Comparison of ENCODE assay signal across 1 cellular context in genomic region chr21:43985690-43986251, GRCh38.
TF ChIP-seq lines count a peak whose summit lies in the region.

No MANE protein-coding gene starts in this region.

TF ChIP-seq in SK-N-SH treated with all-trans-retinoic acid at 6 μM for 48 hours, 23 proteins besides CTCF, POLR2A, EP300 and RAD21 (continued from another document):
- TF ChIP-seq, protein P1, sequence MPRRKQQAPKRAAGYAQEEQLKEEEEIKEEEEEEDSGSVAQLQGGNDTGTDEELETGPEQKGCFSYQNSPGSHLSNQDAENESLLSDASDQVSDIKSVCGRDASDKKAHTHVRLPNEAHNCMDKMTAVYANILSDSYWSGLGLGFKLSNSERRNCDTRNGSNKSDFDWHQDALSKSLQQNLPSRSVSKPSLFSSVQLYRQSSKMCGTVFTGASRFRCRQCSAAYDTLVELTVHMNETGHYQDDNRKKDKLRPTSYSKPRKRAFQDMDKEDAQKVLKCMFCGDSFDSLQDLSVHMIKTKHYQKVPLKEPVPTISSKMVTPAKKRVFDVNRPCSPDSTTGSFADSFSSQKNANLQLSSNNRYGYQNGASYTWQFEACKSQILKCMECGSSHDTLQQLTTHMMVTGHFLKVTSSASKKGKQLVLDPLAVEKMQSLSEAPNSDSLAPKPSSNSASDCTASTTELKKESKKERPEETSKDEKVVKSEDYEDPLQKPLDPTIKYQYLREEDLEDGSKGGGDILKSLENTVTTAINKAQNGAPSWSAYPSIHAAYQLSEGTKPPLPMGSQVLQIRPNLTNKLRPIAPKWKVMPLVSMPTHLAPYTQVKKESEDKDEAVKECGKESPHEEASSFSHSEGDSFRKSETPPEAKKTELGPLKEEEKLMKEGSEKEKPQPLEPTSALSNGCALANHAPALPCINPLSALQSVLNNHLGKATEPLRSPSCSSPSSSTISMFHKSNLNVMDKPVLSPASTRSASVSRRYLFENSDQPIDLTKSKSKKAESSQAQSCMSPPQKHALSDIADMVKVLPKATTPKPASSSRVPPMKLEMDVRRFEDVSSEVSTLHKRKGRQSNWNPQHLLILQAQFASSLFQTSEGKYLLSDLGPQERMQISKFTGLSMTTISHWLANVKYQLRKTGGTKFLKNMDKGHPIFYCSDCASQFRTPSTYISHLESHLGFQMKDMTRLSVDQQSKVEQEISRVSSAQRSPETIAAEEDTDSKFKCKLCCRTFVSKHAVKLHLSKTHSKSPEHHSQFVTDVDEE (CRISPR knock-in tag; IDR thresholded peaks at IDR 0.05), result no peak
- TF ChIP-seq, protein P2, sequence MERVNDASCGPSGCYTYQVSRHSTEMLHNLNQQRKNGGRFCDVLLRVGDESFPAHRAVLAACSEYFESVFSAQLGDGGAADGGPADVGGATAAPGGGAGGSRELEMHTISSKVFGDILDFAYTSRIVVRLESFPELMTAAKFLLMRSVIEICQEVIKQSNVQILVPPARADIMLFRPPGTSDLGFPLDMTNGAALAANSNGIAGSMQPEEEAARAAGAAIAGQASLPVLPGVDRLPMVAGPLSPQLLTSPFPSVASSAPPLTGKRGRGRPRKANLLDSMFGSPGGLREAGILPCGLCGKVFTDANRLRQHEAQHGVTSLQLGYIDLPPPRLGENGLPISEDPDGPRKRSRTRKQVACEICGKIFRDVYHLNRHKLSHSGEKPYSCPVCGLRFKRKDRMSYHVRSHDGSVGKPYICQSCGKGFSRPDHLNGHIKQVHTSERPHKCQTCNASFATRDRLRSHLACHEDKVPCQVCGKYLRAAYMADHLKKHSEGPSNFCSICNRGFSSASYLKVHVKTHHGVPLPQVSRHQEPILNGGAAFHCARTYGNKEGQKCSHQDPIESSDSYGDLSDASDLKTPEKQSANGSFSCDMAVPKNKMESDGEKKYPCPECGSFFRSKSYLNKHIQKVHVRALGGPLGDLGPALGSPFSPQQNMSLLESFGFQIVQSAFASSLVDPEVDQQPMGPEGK (CRISPR knock-in tag; IDR thresholded peaks at IDR 0.05; ENCODE audit: borderline replicate concordance), result no peak
- TF ChIP-seq RARB (CRISPR knock-in tag; IDR thresholded peaks at IDR 0.05), result no peak
- TF ChIP-seq, protein P3, sequence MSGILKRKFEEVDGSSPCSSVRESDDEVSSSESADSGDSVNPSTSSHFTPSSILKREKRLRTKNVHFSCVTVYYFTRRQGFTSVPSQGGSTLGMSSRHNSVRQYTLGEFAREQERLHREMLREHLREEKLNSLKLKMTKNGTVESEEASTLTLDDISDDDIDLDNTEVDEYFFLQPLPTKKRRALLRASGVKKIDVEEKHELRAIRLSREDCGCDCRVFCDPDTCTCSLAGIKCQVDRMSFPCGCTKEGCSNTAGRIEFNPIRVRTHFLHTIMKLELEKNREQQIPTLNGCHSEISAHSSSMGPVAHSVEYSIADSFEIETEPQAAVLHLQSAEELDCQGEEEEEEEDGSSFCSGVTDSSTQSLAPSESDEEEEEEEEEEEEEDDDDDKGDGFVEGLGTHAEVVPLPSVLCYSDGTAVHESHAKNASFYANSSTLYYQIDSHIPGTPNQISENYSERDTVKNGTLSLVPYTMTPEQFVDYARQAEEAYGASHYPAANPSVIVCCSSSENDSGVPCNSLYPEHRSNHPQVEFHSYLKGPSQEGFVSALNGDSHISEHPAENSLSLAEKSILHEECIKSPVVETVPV (CRISPR knock-in tag; IDR thresholded peaks at IDR 0.05), result no peak
- no peak for TF ChIP-seq ISL1 (CRISPR knock-in tag; IDR thresholded peaks at IDR 0.05)
- TF ChIP-seq, protein P4, sequence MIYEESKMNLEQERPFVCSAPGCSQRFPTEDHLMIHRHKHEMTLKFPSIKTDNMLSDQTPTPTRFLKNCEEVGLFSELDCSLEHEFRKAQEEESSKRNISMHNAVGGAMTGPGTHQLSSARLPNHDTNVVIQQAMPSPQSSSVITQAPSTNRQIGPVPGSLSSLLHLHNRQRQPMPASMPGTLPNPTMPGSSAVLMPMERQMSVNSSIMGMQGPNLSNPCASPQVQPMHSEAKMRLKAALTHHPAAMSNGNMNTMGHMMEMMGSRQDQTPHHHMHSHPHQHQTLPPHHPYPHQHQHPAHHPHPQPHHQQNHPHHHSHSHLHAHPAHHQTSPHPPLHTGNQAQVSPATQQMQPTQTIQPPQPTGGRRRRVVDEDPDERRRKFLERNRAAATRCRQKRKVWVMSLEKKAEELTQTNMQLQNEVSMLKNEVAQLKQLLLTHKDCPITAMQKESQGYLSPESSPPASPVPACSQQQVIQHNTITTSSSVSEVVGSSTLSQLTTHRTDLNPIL (CRISPR knock-in tag; IDR thresholded peaks at IDR 0.05; ENCODE audit: low read depth), result no peak
- no peak for TF ChIP-seq TCF4 (CRISPR knock-in tag; IDR thresholded peaks at IDR 0.05; ENCODE audit: borderline replicate concordance)
- no peak for TF ChIP-seq ESRRG (CRISPR knock-in tag; IDR thresholded peaks at IDR 0.05)
TF ChIP-seq in SK-N-SH treated with all-trans-retinoic acid at 6 μM for 48 hours: peak in this region for 0.
